ENCODE assay signal across 29 cellular contexts in genomic region chr4:95105112-95105511, GRCh38.
"Had no signal": no experiment of that assay in that cellular context is flagged by ENCODE, and none has a peak within 500 bp of the region (broad histone marks: within the 10 kb centered on the region; RNA-seq: fewer than 3 reads in every experiment).

No MANE protein-coding gene starts in this region.

- ATAC-seq: activated CD8-positive, alpha-beta T cell treated with anti-CD3 and anti-CD28 coated beads, Interleukin-2, amount 10 ng/mL, durations not matched to agents 7 days and 5 days; activated naive CD8-positive, alpha-beta T cell treated with anti-CD3 and anti-CD28 coated beads, Interleukin-2, amount 50 U/mL, for 24 hours; body of pancreas; WTC11 had no signal

- H3K4me1 Mint-ChIP-seq: activated naive CD4-positive, alpha-beta T cell treated with anti-CD3 and anti-CD28 coated beads, Interleukin-2, amount 50 U/mL, for 24 hours; activated naive CD8-positive, alpha-beta T cell treated with anti-CD3 and anti-CD28 coated beads, Interleukin-2, amount 50 U/mL, for 24 hours had no signal

- H3K9me3 ChIP-seq: ascending aorta, body of pancreas, Peyer's patch had no signal

- DNase-seq: activated CD4-positive, alpha-beta T cell treated with anti-CD3 and anti-CD28 coated beads for 48 hours; activated CD4-positive, alpha-beta T cell treated with anti-CD3 and anti-CD28 coated beads, Interleukin-2, amount 50 U/mL, for 4 hours; activated CD4-positive, CD25-positive, alpha-beta regulatory T cell treated with anti-CD3 and anti-CD28 coated beads, Interleukin-2, amount 50 U/mL, for 72 hours; activated CD8-positive, alpha-beta memory T cell treated with anti-CD3 and anti-CD28 coated beads, Interleukin-2, amount 50 U/mL, for 48 hours; activated CD8-positive, alpha-beta T cell treated with anti-CD3 and anti-CD28 coated beads, Interleukin-2, amount 10 ng/mL, durations not matched to agents 7 days and 5 days; activated naive CD4-positive, alpha-beta T cell; activated naive CD8-positive, alpha-beta T cell treated with anti-CD3 and anti-CD28 coated beads, Interleukin-2, amount 50 U/mL, for 24 hours; activated T-cell treated with anti-CD3 and anti-CD28 coated beads, Interleukin-2, amount 50 U/mL, for 1 hour; amniotic stem cell; body of pancreas; IMR-90; Kasumi-1; KBM-7; NCI-H1105 treated with DMSO at 0.1 percent for 48 hours; NCI-H1436 treated with DMSO at 0.1 percent for 48 hours; NCI-H187; NCI-H2081; NCI-H2171; NCI-H2227 treated with DMSO at 0.1 percent for 48 hours; NCI-H446 treated with DMSO at 0.1 percent for 48 hours; NCI-H526; NK-92 treated with Interleukin-12 subunit alpha and Interleukin-12 subunit beta, amount 100 ng/mL, for 24 hours; Peyer's patch; SHP77 treated with DMSO at 0.1 percent for 48 hours had no signal

- H3K27me3 ChIP-seq: ascending aorta, body of pancreas, Peyer's patch had no signal

- H3K9me3 Mint-ChIP-seq: activated naive CD4-positive, alpha-beta T cell treated with anti-CD3 and anti-CD28 coated beads, Interleukin-2, amount 50 U/mL, for 24 hours; activated naive CD8-positive, alpha-beta T cell treated with anti-CD3 and anti-CD28 coated beads, Interleukin-2, amount 50 U/mL, for 24 hours; T-helper 1 cell treated with Interleukin-12 subunit alpha and Interleukin-12 subunit beta and Interleukin-4 antibody, amounts not matched to agents 30 μg/mL and 1 μg/mL, for 36 hours; WTC11 had no signal

- H3K4me1 ChIP-seq: ascending aorta, Peyer's patch had no signal

- H3K4me3 Mint-ChIP-seq: activated CD8-positive, alpha-beta T cell treated with anti-CD3 and anti-CD28 coated beads, Interleukin-2, amount 10 ng/mL, durations not matched to agents 7 days and 5 days; activated naive CD4-positive, alpha-beta T cell treated with anti-CD3 and anti-CD28 coated beads, Interleukin-2, amount 50 U/mL, for 24 hours; activated naive CD8-positive, alpha-beta T cell treated with anti-CD3 and anti-CD28 coated beads, Interleukin-2, amount 50 U/mL, for 24 hours; T-helper 1 cell treated with Interleukin-12 subunit alpha and Interleukin-12 subunit beta and Interleukin-4 antibody, amounts not matched to agents 30 μg/mL and 1 μg/mL, for 36 hours; WTC11 had no signal

- H3K36me3 ChIP-seq: ascending aorta, Peyer's patch had no signal

- H3K27ac Mint-ChIP-seq: activated CD8-positive, alpha-beta T cell treated with anti-CD3 and anti-CD28 coated beads, Interleukin-2, amount 10 ng/mL, durations not matched to agents 7 days and 5 days; activated naive CD4-positive, alpha-beta T cell treated with anti-CD3 and anti-CD28 coated beads, Interleukin-2, amount 50 U/mL, for 24 hours; activated naive CD8-positive, alpha-beta T cell treated with anti-CD3 and anti-CD28 coated beads, Interleukin-2, amount 50 U/mL, for 24 hours; T-helper 1 cell treated with Interleukin-12 subunit alpha and Interleukin-12 subunit beta and Interleukin-4 antibody, amounts not matched to agents 30 μg/mL and 1 μg/mL, for 36 hours; WTC11 had no signal

- H3K27me3 Mint-ChIP-seq: activated naive CD8-positive, alpha-beta T cell treated with anti-CD3 and anti-CD28 coated beads, Interleukin-2, amount 50 U/mL, for 24 hours had no signal

- H3K4me3 ChIP-seq: ascending aorta, body of pancreas, Peyer's patch had no signal

- H3K36me3 Mint-ChIP-seq: activated naive CD4-positive, alpha-beta T cell treated with anti-CD3 and anti-CD28 coated beads, Interleukin-2, amount 50 U/mL, for 24 hours; WTC11 had no signal

- H3K27ac ChIP-seq: ascending aorta, body of pancreas, Peyer's patch, RWPE1 had no signal
